1 cellular context compared by ENCODE assay signal in the genomic region with DNA sequence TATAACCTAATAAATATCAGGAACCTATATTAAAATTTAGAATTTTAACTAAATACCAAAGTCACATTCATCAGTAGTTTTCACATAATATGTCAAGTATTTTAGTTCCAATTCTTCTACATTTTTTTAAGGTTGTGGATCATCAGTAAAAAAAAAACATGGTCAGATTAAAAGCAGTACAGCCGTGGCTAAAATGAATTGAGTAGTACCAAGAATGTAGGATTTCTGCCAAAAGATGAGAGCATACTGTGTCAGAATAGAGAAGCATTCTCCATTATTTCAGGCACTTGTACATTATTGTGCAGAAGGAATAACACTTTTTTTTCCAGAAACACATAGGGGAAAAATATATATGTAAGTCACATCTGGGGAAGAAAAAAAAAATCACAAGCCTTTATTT.
TF ChIP-seq lines count a peak whose summit lies in the region.

No MANE protein-coding gene starts in this region.

TF ChIP-seq in GM23338, 12 proteins besides CTCF, POLR2A, EP300 and RAD21 (continued from another document):
- TF ChIP-seq POLR2AphosphoS5 (IDR thresholded peaks at IDR 0.05; ENCODE audit: low read depth) (no peak), REST (IDR thresholded peaks at IDR 0.05; ENCODE audit: unreplicated experiment) (no peak), CREB1 (CRISPR knock-in tag; IDR thresholded peaks at IDR 0.05; ENCODE audit: low read depth) (no peak)
